9 cellular contexts compared by ENCODE assay signal in genomic region chr16:2970563-2970962, GRCh38. TPM values are rescaled to one million over a fixed set of nuclear protein-coding genes. Genes with fewer than 3 reads are reported as not detected.
DNase-seq lines count a peak whose midpoint lies in the region; TF ChIP-seq lines count a peak whose summit lies in the region.
"Had no signal": no experiment of that assay in that cellular context is flagged by ENCODE, and none has a peak within 500 bp of the region (broad histone marks: within the 10 kb centered on the region; RNA-seq: fewer than 3 reads in every experiment).

No MANE protein-coding gene starts in this region.

- no peak for TF ChIP-seq EP300 in sigmoid colon (IDR thresholded peaks at IDR 0.05)

- H3K4me1 ChIP-seq in OCI-LY3 (ENCODE audit: low read length) (peaks cover 26% of the 10 kb centered on the region), ectodermal cell (ENCODE audit: control insufficient read depth, insufficient read depth, low read length) (peaks cover 13% of the 10 kb centered on the region), sigmoid colon (peaks cover 0 to 39% (median 32%) of the 10 kb centered on the region in 4 donors)

- H3K4me3 ChIP-seq in GM12864 (ENCODE audit: low read depth, low read length) (peak overlapping the region; percentile 91), OCI-LY3 (ENCODE audit: low read length) (peak overlapping the region; percentile 97), ectodermal cell (ENCODE audit: insufficient read depth, low read depth, low read length) (peak overlapping the region; percentile 72), sigmoid colon (peak overlapping the region in 2 of 4 donors; percentile 69 to 82)

- H3K36me3 Mint-ChIP-seq in progenitor cell of endocrine pancreas (ENCODE audit: insufficient read depth): no peaks in the 10 kb centered on the region

- peak overlapping the region; percentile 87 for H3K9ac ChIP-seq in OCI-LY3 (ENCODE audit: low read length)

- H4K20me1 ChIP-seq in OCI-LY3 (ENCODE audit: insufficient read depth, low read length): peaks cover 32% of the 10 kb centered on the region

- H3K36me3 ChIP-seq in OCI-LY3 (replicated peaks; ENCODE audit: low read depth, low read length) (peaks cover 38% of the 10 kb centered on the region), ectodermal cell (ENCODE audit: control insufficient read depth, insufficient read depth, low read length) (no peaks in the 10 kb centered on the region), sigmoid colon (no peaks in the 10 kb centered on the region)

- H3K4me3 Mint-ChIP-seq in progenitor cell of endocrine pancreas (ENCODE audit: low read depth): peak overlapping the region; percentile 63

- H3K9me3 Mint-ChIP-seq in progenitor cell of endocrine pancreas (ENCODE audit: low read depth): no peaks in the 10 kb centered on the region

- TF ChIP-seq CTCF in GM12864 (IDR thresholded peaks at IDR 0.05; ENCODE audit: low read depth, low read length, missing control alignments) (no peak), OCI-LY3 (IDR thresholded peaks at IDR 0.05; ENCODE audit: low read depth, low read length) (no peak), progenitor cell of endocrine pancreas (IDR thresholded peaks at IDR 0.05; ENCODE audit: unreplicated experiment) (no peak), sigmoid colon (IDR thresholded peaks at IDR 0.05) (no peak)

- H3K27me3 ChIP-seq in OCI-LY3 (ENCODE audit: low read depth, low read length) (no peaks in the 10 kb centered on the region), ectodermal cell (ENCODE audit: control insufficient read depth, insufficient read depth, low read length, poor library complexity, severe bottlenecking) (peaks cover 26% of the 10 kb centered on the region), sigmoid colon (peaks cover 27 to 52% (median 44%) of the 10 kb centered on the region in 3 donors)

- TF ChIP-seq POLR2A in sigmoid colon (IDR thresholded peaks at IDR 0.05): no peak

- no peak overlapping the region for H3K27ac Mint-ChIP-seq in progenitor cell of endocrine pancreas

- H3K9me3 ChIP-seq in OCI-LY3 (ENCODE audit: insufficient read depth, low read length) (no peaks in the 10 kb centered on the region), ectodermal cell (ENCODE audit: control insufficient read depth, low read length) (no peaks in the 10 kb centered on the region), sigmoid colon (no peaks in the 10 kb centered on the region)

- H3K27me3 Mint-ChIP-seq in progenitor cell of endocrine pancreas: peaks cover 18% of the 10 kb centered on the region

- H2AFZ ChIP-seq in OCI-LY3 (ENCODE audit: low read depth, low read length): no peak overlapping the region

- peak overlapping the region; percentile 26 for H3K27ac ChIP-seq in OCI-LY3 (ENCODE audit: low read length)
- no peak overlapping the region for H3K27ac ChIP-seq in ectodermal cell (ENCODE audit: insufficient read depth, low read depth, low read length, poor library complexity, severe bottlenecking)
- H3K27ac ChIP-seq in sigmoid colon: no peak overlapping the region

- 81 to 85% methylated on average over 6 of the region's 6 CpGs for WGBS in ectodermal cell, 2 experiments
- 77 to 79% methylated on average over 6 of the region's 6 CpGs for WGBS in sigmoid colon, 2 donors

- no peaks in the 10 kb centered on the region for H3K4me1 Mint-ChIP-seq in progenitor cell of endocrine pancreas (ENCODE audit: low read depth)

- DNase-seq in GM12864 (ENCODE audit: low read depth): no peak
- DNase-seq in progenitor cell of endocrine pancreas (ENCODE audit: low spot score, unreplicated experiment): no peak
- DNase-seq in NCI-H1436 treated with DMSO at 0.1 percent for 48 hours (lab: John Stamatoyannopoulos, UW): no peak
- DNase-seq in GM03348 (ENCODE audit: low spot score): no peak
- no peak for DNase-seq in D341Med (ENCODE audit: low spot score)
- no peak for DNase-seq in sigmoid colon
- DNase-seq: cortex of kidney had no signal

- H3K4me2 ChIP-seq in OCI-LY3 (ENCODE audit: low read length): peak overlapping the region; percentile 79

- peaks cover 34% of the 10 kb centered on the region for H3K79me2 ChIP-seq in OCI-LY3 (ENCODE audit: low read length)

- intact Hi-C loops in sigmoid colon (cut with DNase I): no loop called here

RNA-seq across cellular contexts. Expression of gene PAQR4, which starts 1.4 kb away (rescaled TPM):
- 25.2 TPM for polyA plus RNA-seq in ectodermal cell (2013, experiment 1 of 4)
- 29.3 TPM for polyA plus RNA-seq in ectodermal cell (2013, experiment 2 of 4)
- polyA plus RNA-seq in ectodermal cell (2013, experiment 3 of 4): 21.9 TPM
- polyA plus RNA-seq in ectodermal cell (2013, experiment 4 of 4): 19.2 TPM
- total RNA-seq in progenitor cell of endocrine pancreas (13.0 and 13.1 TPM in 2 replicates), sigmoid colon (1 to 10 TPM in 2 of 4 donors, under 1 TPM in 2; 0.83 to 3.6 (median 1.0) TPM)
- polyA plus RNA-seq in sigmoid colon: 10 to 100 TPM in 1 of 3 donors, 1 to 10 TPM in 2; 3.6 to 22.1 (median 3.9) TPM

RNA-seq across cellular contexts. Expression of gene KREMEN2, which starts 6.5 kb away (rescaled TPM):
- 7.9 TPM for polyA plus RNA-seq in ectodermal cell (2013, experiment 1 of 4)
- 6.5 TPM for polyA plus RNA-seq in ectodermal cell (2013, experiment 2 of 4)
- polyA plus RNA-seq in ectodermal cell (2013, experiment 3 of 4): 3.7 TPM
- 3.5 TPM for polyA plus RNA-seq in ectodermal cell (2013, experiment 4 of 4)
- total RNA-seq in progenitor cell of endocrine pancreas (0.31 and 0.47 TPM in 2 replicates), sigmoid colon (not detected)
- polyA plus RNA-seq in sigmoid colon: 1 to 10 TPM; 1.0 to 1.8 (median 1.6) TPM

RNA-seq across cellular contexts. Expression of gene PKMYT1, which starts 9.7 kb away (rescaled TPM):
- polyA plus RNA-seq in ectodermal cell (2013, experiment 1 of 4): 49.2 TPM
- 46.8 TPM for polyA plus RNA-seq in ectodermal cell (2013, experiment 2 of 4)
- polyA plus RNA-seq in ectodermal cell (2013, experiment 3 of 4): 36.0 TPM
- polyA plus RNA-seq in ectodermal cell (2013, experiment 4 of 4): 36.1 TPM
- total RNA-seq in progenitor cell of endocrine pancreas: 33.7 and 36.5 TPM in 2 replicates
- total RNA-seq in sigmoid colon: under 1 TPM in 1 of 4 donors, not detected in 3; 0.95 TPM
- polyA plus RNA-seq in sigmoid colon: 10 to 100 TPM in 1 of 3 donors, 1 to 10 TPM in 2; 1.6 to 33.1 (median 4.2) TPM

RNA-seq across cellular contexts. Expression of gene CLDN9, which starts 42.2 kb away (rescaled TPM):
- polyA plus RNA-seq in ectodermal cell (2013, experiment 1 of 4): not detected
- polyA plus RNA-seq in ectodermal cell (2013, experiment 2 of 4): 0.09 TPM
- polyA plus RNA-seq in ectodermal cell (2013, experiment 3 of 4): not detected
- not detected for polyA plus RNA-seq in ectodermal cell (2013, experiment 4 of 4)
- 2.2 and 2.9 TPM in 2 replicates for total RNA-seq in progenitor cell of endocrine pancreas
- total RNA-seq in sigmoid colon: not detected
- under 1 TPM in 1 of 3 donors, not detected in 2; 0.28 TPM for polyA plus RNA-seq in sigmoid colon

RNA-seq across cellular contexts. Expression of gene CLDN6, which starts 47.4 kb away (rescaled TPM):
- polyA plus RNA-seq in ectodermal cell (2013, experiment 1 of 4): 119 TPM
- 120 TPM for polyA plus RNA-seq in ectodermal cell (2013, experiment 2 of 4)
- polyA plus RNA-seq in ectodermal cell (2013, experiment 3 of 4): 83.0 TPM
- polyA plus RNA-seq in ectodermal cell (2013, experiment 4 of 4): 94.7 TPM
- total RNA-seq in progenitor cell of endocrine pancreas: 563 and 578 TPM in 2 replicates
- total RNA-seq in sigmoid colon: not detected
- polyA plus RNA-seq in sigmoid colon: not detected

Comparison
In these comparisons a context has a peak if more than half of its experiments do, and no peak if none do; other contexts are left out.
1. RNA of gene PKMYT1, which starts 9.7 kb away (total RNA-seq): 33.7 to 36.5 TPM in progenitor cell of endocrine pancreas; 0.95 TPM in sigmoid colon; every median in the first group is over 10 times any median in the second.